ENCODE assay signal across 8 cellular contexts in the genomic region with DNA sequence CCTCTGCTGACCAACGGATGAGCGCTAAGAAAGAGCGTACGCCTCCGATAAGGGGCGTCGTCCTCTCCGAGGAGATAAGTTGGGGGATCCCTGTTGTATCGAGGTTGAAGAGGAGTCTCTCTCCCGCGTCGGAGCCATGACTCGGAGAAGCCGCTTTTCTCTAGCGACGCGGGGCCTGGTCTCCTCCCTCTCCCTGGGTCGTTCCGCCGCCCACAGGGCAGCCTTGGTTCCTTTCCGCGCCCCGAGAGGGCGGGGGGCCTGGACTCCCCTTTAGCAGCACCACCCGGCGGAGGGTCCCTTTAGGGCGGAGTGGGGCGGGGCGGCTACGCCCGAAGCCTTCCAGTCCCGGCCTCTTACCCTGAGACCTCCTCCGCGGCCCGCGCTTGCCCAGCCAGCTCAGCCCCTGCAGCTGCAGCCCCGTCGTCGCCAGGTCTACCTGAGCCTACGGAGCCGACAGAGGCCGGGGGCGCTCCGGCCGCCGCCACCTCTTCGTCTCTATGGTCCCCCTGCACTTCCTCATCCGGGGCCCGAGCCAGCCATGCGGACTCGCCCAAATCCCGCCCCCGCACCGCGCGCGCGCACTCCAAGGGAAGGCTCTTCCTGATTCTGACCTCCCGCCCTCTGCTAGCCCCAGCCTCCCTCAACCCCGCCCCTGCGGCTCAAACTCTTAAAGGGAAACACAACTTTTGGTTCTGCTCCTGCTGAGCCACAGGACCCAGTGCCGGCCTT. TPM values are rescaled to one million over a fixed set of nuclear protein-coding genes. Genes with fewer than 3 reads are reported as not detected.
DNase-seq lines count a peak whose midpoint lies in the region; ATAC-seq and TF ChIP-seq lines count a peak whose summit lies in the region.

A gene (minus strand): TSS at position 497 of the 729 bp plus-strand sequence. CDS start 11,272 bp downstream, outside the sequence.

- TF ChIP-seq CTCF in GM10266 (IDR thresholded peaks at IDR 0.05; ENCODE audit: control insufficient read depth, insufficient read depth, low read depth, missing control alignments): peak; percentile 17

- H3K9me3 Mint-ChIP-seq in activated naive CD4-positive, alpha-beta T cell treated with anti-CD3 and anti-CD28 coated beads, Interleukin-2, amount 50 U/mL, for 72 hours: no peaks in the 10 kb centered on the region

- peaks cover 20 to 24% of the 10 kb centered on the region in 2 donors for H3K36me3 Mint-ChIP-seq in activated naive CD4-positive, alpha-beta T cell treated with anti-CD3 and anti-CD28 coated beads, Interleukin-2, amount 50 U/mL, for 72 hours

- peak; percentile 49 for ATAC-seq in HG02623 (IDR thresholded peaks at IDR 0.05; ENCODE audit: unreplicated experiment)
- peak; percentile 75 to 77 for ATAC-seq in activated naive CD4-positive, alpha-beta T cell treated with anti-CD3 and anti-CD28 coated beads, Interleukin-2, amount 50 U/mL, for 72 hours

- peak within 1 kb of the TSS; percentile 95 to 96 for H3K27ac Mint-ChIP-seq in activated naive CD4-positive, alpha-beta T cell treated with anti-CD3 and anti-CD28 coated beads, Interleukin-2, amount 50 U/mL, for 72 hours

- DNase-seq in GM10266 (ENCODE audit: extremely low spot score) (peak; percentile 92), NCI-H1105 (lab: John Stamatoyannopoulos, UW) (peak; percentile 91), SKM-1 (lab: John Stamatoyannopoulos, UW; ENCODE audit: unreplicated experiment) (peak; percentile 94), globus pallidus (ENCODE audit: low spot score) (peak; percentile 97), nucleus accumbens (lab: John Stamatoyannopoulos, UW) (peak; percentile 58 to 99 (median 97)), superior temporal gyrus (ENCODE audit: extremely low spot score) (peak; percentile 98)
- DNase-seq in activated naive CD4-positive, alpha-beta T cell treated with anti-CD3 and anti-CD28 coated beads, Interleukin-2, amount 50 U/mL, for 72 hours (ENCODE audit: low spot score in 2 of 2): peak; percentile 97 to 100

RNA-seq across cellular contexts. Expression of the gene that starts here (rescaled TPM):
- 10 to 100 TPM; 50.3 to 57.4 TPM for total RNA-seq in activated naive CD4-positive, alpha-beta T cell treated with anti-CD3 and anti-CD28 coated beads, Interleukin-2, amount 50 U/mL, for 72 hours

Comparison
In these comparisons a context has a peak if more than half of its experiments do, and no peak if none do; other contexts are left out.
1. Peak in every context shown above with its lines: DNase-seq and ATAC-seq.